5 cellular contexts compared by ENCODE assay signal in genomic region chr4:37835806-37836205, GRCh38.
"Had no signal": no experiment of that assay in that cellular context is flagged by ENCODE, and none has a peak within 500 bp of the region (broad histone marks: within the 10 kb centered on the region; RNA-seq: fewer than 3 reads in every experiment).

No MANE protein-coding gene starts in this region.

- H3K4me3 Mint-ChIP-seq: GM23338, H9 had no signal

- H2AFZ ChIP-seq: GM23338 had no signal

- H3K27ac Mint-ChIP-seq: GM23338, H9 had no signal

- H3K4me1 Mint-ChIP-seq: GM23338, H9 had no signal

- H3K9me3 Mint-ChIP-seq: GM23338, H9 had no signal

- H3K4me3 ChIP-seq: GM23338, K562 had no signal

- ATAC-seq: GM23338, K562 had no signal

- H3K4me2 ChIP-seq: GM23338 had no signal

- DNase-seq: H9, HCEC 1CT, IMR-90 had no signal
